ENCODE assay signal across 8 cellular contexts in the genomic region with DNA sequence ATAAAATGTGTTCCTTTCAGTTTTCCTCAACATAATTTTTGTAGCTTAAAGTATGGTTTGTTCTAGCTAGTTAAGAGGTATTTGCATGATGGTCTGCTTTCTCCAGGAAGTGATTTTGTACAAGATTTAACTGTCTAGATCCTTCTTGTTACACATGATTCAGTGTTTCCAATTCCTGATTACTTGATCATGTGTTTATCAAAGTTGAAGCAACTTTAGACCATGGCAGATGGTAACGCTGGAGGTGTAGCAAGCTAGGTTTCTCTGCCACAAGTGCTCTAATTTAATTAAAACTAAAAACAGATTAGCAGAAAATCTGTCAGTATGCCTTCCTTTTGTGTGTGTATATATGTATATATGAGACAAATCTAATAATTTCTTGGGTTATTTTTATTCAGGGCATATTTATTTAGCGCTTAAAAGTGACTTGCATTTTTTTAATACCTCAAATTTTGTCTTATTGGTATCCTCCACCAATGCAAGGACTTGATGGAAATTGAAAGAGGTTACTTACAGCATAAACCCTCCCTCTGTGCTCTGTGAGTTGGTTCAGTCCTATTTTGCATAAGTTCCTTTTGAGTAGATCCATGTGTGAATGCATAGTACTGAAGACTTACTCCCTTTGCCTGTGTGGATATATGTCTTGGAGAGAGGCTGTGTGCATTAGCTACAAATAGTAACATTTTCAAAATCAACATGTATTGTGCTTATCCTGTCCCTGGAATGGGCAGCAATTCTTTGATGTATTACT.
A peak's percentile ranks its signal among the peaks of the same experiment; 100 is the strongest.
DNase-seq lines count a peak whose midpoint lies in the region; ATAC-seq lines count a peak whose summit lies in the region.

No MANE protein-coding gene starts in this region.

- H3K36me3 Mint-ChIP-seq in memory B cell: no peaks in the 10 kb centered on the region

- DNase-seq in EH (ENCODE audit: low read depth): peak; percentile 88
- peak; percentile 87 for DNase-seq in NCI-H146 treated with DMSO at 0.1 percent for 48 hours (lab: John Stamatoyannopoulos, UW; ENCODE audit: unreplicated experiment)
- DNase-seq in amniotic stem cell (lab: John Stamatoyannopoulos, UW): peak; percentile 9
- peak in 1 of 2 donors; percentile 9 for DNase-seq in memory B cell (ENCODE audit: low spot score in 2 of 2)
- no peak for DNase-seq in activated T-cell treated with anti-CD3 and anti-CD28 coated beads for 4 hours

- peaks cover 23% of the 10 kb centered on the region for H3K4me1 Mint-ChIP-seq in memory B cell

- peak overlapping the region; percentile 72 for H3K4me3 Mint-ChIP-seq in memory B cell

- H3K27me3 Mint-ChIP-seq in memory B cell: no peaks in the 10 kb centered on the region

- no peak overlapping the region for H3K27ac Mint-ChIP-seq in memory B cell

- peak; percentile 90 for ATAC-seq in memory B cell (ENCODE audit: low read depth)
- ATAC-seq in GM18907 (IDR thresholded peaks at IDR 0.05; ENCODE audit: unreplicated experiment): no peak
- no peak for ATAC-seq in HG02884 (IDR thresholded peaks at IDR 0.05; ENCODE audit: unreplicated experiment)
- ATAC-seq in GM18867 (IDR thresholded peaks at IDR 0.05; ENCODE audit: unreplicated experiment): no peak

- H3K9me3 Mint-ChIP-seq in memory B cell: no peaks in the 10 kb centered on the region
